ENCODE assay signal across 13 cellular contexts in the genomic region with DNA sequence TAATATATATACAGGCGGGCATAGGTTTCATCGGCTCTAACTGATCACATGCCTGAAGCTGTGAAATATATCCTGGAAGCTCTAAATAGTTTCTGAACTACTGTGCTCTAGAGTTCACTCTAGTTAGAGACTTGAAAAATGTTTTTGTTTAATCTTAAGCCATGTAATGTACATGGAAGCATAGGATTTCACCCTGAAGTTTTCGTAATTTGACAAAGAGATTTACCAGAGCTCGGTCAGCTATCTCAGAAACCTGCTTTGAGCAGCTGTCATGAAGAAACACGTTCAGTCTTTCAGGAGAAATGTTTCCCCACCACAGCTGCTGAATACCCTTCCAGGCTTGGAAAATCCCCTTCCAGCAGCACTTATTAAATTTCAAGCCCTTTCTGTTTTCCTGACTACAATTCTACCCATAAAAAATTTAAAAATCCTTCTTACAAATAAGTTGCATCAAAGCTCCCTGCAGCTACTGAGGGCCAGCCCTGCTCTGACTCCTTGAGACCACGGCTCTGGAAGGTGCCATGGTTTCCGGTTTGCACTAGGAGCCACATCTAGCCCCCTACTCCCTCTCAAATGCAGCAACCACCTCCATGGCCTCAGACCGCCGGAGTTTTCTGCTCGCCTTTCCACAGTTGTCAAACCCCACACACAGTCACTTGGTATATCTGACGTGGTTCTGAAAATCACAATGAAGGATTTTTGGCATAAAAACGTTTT. TPM values are rescaled to one million over a fixed set of nuclear protein-coding genes. Genes with fewer than 3 reads are reported as not detected.
DNase-seq lines count a peak whose midpoint lies in the region; ATAC-seq, FAIRE-seq and TF ChIP-seq lines count a peak whose summit lies in the region.
"Had no signal": no experiment of that assay in that cellular context is flagged by ENCODE, and none has a peak within 500 bp of the region (broad histone marks: within the 10 kb centered on the region; RNA-seq: fewer than 3 reads in every experiment).

No MANE protein-coding gene starts in this region.

- intact Hi-C loops in A673 (cut with micrococcal nuclease; ENCODE audit: unreplicated experiment): no loop called here
- intact Hi-C loops in naive thymus-derived CD4-positive, alpha-beta T cell (cut with micrococcal nuclease): loop anchor here (1.0 to 5.0 kb wide), 8 partner anchors 15 to 553 kb away; partner anchors contain the start of genes CAMKK2 (in 2 of the 2), MLEC (in 1 of the 2), P2RX4 (in 1 of the 2) and RNF34 (in 1 of the 2)

- POLR2A ChIA-PET in A673 (lab: Charles Lee; ENCODE audit: low non-redundant PET): no interaction called here
- POLR2A ChIA-PET in naive thymus-derived CD4-positive, alpha-beta T cell (lab: Charles Lee): interaction anchor here (0.6 to 3.2 kb wide), 14 partner anchors 8 to 280 kb away, joined by 3 to 49 read pairs (median 3); no protein-coding TSS in a partner anchor

- 0 out of 2 replicates have a peak overlapping the region, but pooled peaks have one; percentile 26 for H3K4me2 ChIP-seq in GM23338

- H3K27ac ChIP-seq in A673 (ENCODE audit: low read depth, low read length, poor library complexity, severe bottlenecking) (peak overlapping the region; percentile 19), GM23338 (ENCODE audit: low read depth) (no peak overlapping the region; the same call in 1 of the 2 replicates)
- peak overlapping the region; percentile 87 for H3K27ac ChIP-seq in naive thymus-derived CD4-positive, alpha-beta T cell (ENCODE audit: low read depth, low read length)

- no peaks in the 10 kb centered on the region for H3K27me3 ChIP-seq in A673 (replicated peaks; ENCODE audit: insufficient read depth, low read depth, low read length, poor library complexity)
- no peaks in the 10 kb centered on the region for H3K27me3 ChIP-seq in GM23338 (ENCODE audit: insufficient read depth)
- no peaks in the 10 kb centered on the region for H3K27me3 ChIP-seq in naive thymus-derived CD4-positive, alpha-beta T cell (ENCODE audit: control insufficient read depth in 2 of 2, insufficient read depth in 2 of 2, low read length in 2 of 2)
- H3K27me3 ChIP-seq: cardiac muscle cell, MG63 had no signal

- H4K20me1 ChIP-seq in GM23338 (replicated peaks; ENCODE audit: insufficient read depth): no peaks in the 10 kb centered on the region; the same call in 1 of the 2 replicates

- H3K36me3 Mint-ChIP-seq in GM23338 (ENCODE audit: low read depth): peaks cover 17% of the 10 kb centered on the region
- peaks cover 0 to 21% (median 8%) of the 10 kb centered on the region in 5 donors for H3K36me3 Mint-ChIP-seq in naive thymus-derived CD4-positive, alpha-beta T cell

- no peak for FAIRE-seq in H54 (lab: Jason Lieb, UNC)
- FAIRE-seq: GM18507, urothelium cell line had no signal

- ATAC-seq in GM23338 (no peak), HG03457 (IDR thresholded peaks at IDR 0.05; ENCODE audit: unreplicated experiment) (no peak)
- no peak for ATAC-seq in naive thymus-derived CD4-positive, alpha-beta T cell
- ATAC-seq: PC-3 had no signal

- H2AFZ ChIP-seq in GM23338: no peak overlapping the region

- no peaks in the 10 kb centered on the region for H3K9me3 Mint-ChIP-seq in GM23338
- peaks cover 0 to 3% (median 0%) of the 10 kb centered on the region in 11 donors for H3K9me3 Mint-ChIP-seq in naive thymus-derived CD4-positive, alpha-beta T cell

- peak overlapping the region; percentile 40; the same call in 1 of the 2 replicates for H3K27ac Mint-ChIP-seq in GM23338
- H3K27ac Mint-ChIP-seq in naive thymus-derived CD4-positive, alpha-beta T cell: peak overlapping the region; percentile 90 to 100 (median 99)

- H3K4me3 ChIP-seq in A673 (ENCODE audit: low read depth, low read length, poor library complexity, severe bottlenecking) (no peak overlapping the region), GM23338 (no peak overlapping the region)
- peak overlapping the region; percentile 71 for H3K4me3 ChIP-seq in naive thymus-derived CD4-positive, alpha-beta T cell (ENCODE audit: low read length)
- H3K4me3 ChIP-seq: cardiac muscle cell, MG63 had no signal

- H3K4me1 ChIP-seq in A673 (ENCODE audit: insufficient read depth, low read length, poor library complexity, severe bottlenecking): no peaks in the 10 kb centered on the region
- H3K4me1 ChIP-seq in GM23338 (ENCODE audit: insufficient read depth): peaks cover 17% of the 10 kb centered on the region; the same call in 1 of the 2 replicates
- H3K4me1 ChIP-seq in naive thymus-derived CD4-positive, alpha-beta T cell (ENCODE audit: control insufficient read depth in 2 of 2, insufficient read depth in 2 of 2, low read length in 2 of 2): peaks cover 30 to 44% of the 10 kb centered on the region in 2 donors

- H3K36me3 ChIP-seq in A673 (ENCODE audit: insufficient read depth, low read length, poor library complexity, severe bottlenecking) (peaks cover 7% of the 10 kb centered on the region), GM23338 (ENCODE audit: insufficient read depth) (no peaks in the 10 kb centered on the region)
- peaks cover 0 to 21% (median 0%) of the 10 kb centered on the region in 3 experiments for H3K36me3 ChIP-seq in naive thymus-derived CD4-positive, alpha-beta T cell (ENCODE audit: control insufficient read depth in 2 of 3, insufficient read depth in 3 of 3, low read length in 3 of 3)

- H3K4me3 Mint-ChIP-seq in GM23338: no peak overlapping the region
- peak overlapping the region; percentile 81 to 94 (median 88) for H3K4me3 Mint-ChIP-seq in naive thymus-derived CD4-positive, alpha-beta T cell

- H3K9me2 ChIP-seq in GM23338 (ENCODE audit: insufficient read depth): no peaks in the 10 kb centered on the region; the same call in 1 of the 2 replicates

- TF ChIP-seq CTCF in A673 (conservative IDR thresholded peaks at IDR 0.05; ENCODE audit: low read depth, low read length) (no peak), GM23338 (conservative IDR thresholded peaks at IDR 0.05; ENCODE audit: low read depth in 2 of 2) (no peak)

- no peaks in the 10 kb centered on the region for H3K79me2 ChIP-seq in GM23338 (replicated peaks; ENCODE audit: insufficient read depth)

- DNase-seq in A673 (ENCODE audit: low spot score) (no peak), GM23338 (ENCODE audit: low spot score) (no peak), amniotic epithelial cell (ENCODE audit: low read depth) (peak; percentile 79), NCI-H1436 treated with DMSO at 0.1 percent for 48 hours (lab: John Stamatoyannopoulos, UW) (no peak), H54 (ENCODE audit: insufficient read length, low spot score) (no peak), HuH-7.5 (ENCODE audit: low spot score) (no peak)
- peak in 3 of 9 donors; percentile 18 to 30 (median 26) for DNase-seq in naive thymus-derived CD4-positive, alpha-beta T cell
- DNase-seq: MG63, PC-3 had no signal

- peaks cover 12% of the 10 kb centered on the region for H3K27me3 Mint-ChIP-seq in GM23338 (ENCODE audit: insufficient read depth, low read depth, poor library complexity)
- no peaks in the 10 kb centered on the region for H3K27me3 Mint-ChIP-seq in naive thymus-derived CD4-positive, alpha-beta T cell

- TF ChIP-seq POLR2A in H54 (IDR thresholded peaks at IDR 0.05; ENCODE audit: low read depth, low read length): no peak

- H3K9me3 ChIP-seq in A673 (ENCODE audit: low read depth, low read length, poor library complexity, severe bottlenecking): no peaks in the 10 kb centered on the region
- no peaks in the 10 kb centered on the region for H3K9me3 ChIP-seq in naive thymus-derived CD4-positive, alpha-beta T cell (ENCODE audit: control insufficient read depth in 2 of 3, low read length in 3 of 3)
- H3K9me3 ChIP-seq: MG63 had no signal

- no peaks in the 10 kb centered on the region for H3F3A ChIP-seq in GM23338 (replicated peaks; ENCODE audit: low read depth)

- peaks cover 41% of the 10 kb centered on the region for H3K4me1 Mint-ChIP-seq in GM23338
- H3K4me1 Mint-ChIP-seq in naive thymus-derived CD4-positive, alpha-beta T cell: peaks cover 26 to 57% (median 47%) of the 10 kb centered on the region in 7 donors

- TSS peak; percentile 35 for BruUV-seq in A673 (replicated peaks; lab: Mats Ljungman, UMichigan)

- CTCF ChIA-PET in A673 (lab: Charles Lee): interaction anchor here (0.5 kb wide), 1 partner anchor 313 kb away, joined by 5 read pairs; no protein-coding TSS in a partner anchor
- CTCF ChIA-PET in naive thymus-derived CD4-positive, alpha-beta T cell (lab: Charles Lee): interaction anchor here (0.7 to 3.3 kb wide), 5 partner anchors 9 to 133 kb away, joined by 3 to 22 read pairs (median 4); no protein-coding TSS in a partner anchor

TF ChIP-seq in GM23338, 12 proteins besides CTCF, POLR2A, EP300 and RAD21 (continues in another document):
- TF ChIP-seq POLR2AphosphoS5 (IDR thresholded peaks at IDR 0.05; ENCODE audit: low read depth) (no peak), EZH2phosphoT487 (IDR thresholded peaks at IDR 0.05; ENCODE audit: unreplicated experiment) (no peak), ZNF114 (CRISPR knock-in tag; IDR thresholded peaks at IDR 0.05) (no peak)

RNA-seq across cellular contexts. Expression of gene P2RX4, which starts 29.9 kb away (rescaled TPM):
- total RNA-seq in A673 (2021): 7.6 and 9.9 TPM in 2 replicates
- total RNA-seq in GM23338 (2014; rRNA removed; shearing (Covaris generic)): 18.9 and 19.5 TPM in 2 replicates
- polyA plus RNA-seq in GM23338 (2016; fragmentation: Nextera tagmentation; extraction: Ambion mirVana): 5.6 and 5.9 TPM in 2 replicates
- total RNA-seq in naive thymus-derived CD4-positive, alpha-beta T cell: 10 to 100 TPM; 34.1 to 56.9 (median 40.5) TPM
- polyA plus RNA-seq in naive thymus-derived CD4-positive, alpha-beta T cell: 10 to 100 TPM; 42.0 to 42.9 TPM

RNA-seq across cellular contexts. Expression of gene CAMKK2, which starts 56.6 kb away (rescaled TPM):
- total RNA-seq in A673 (2021): 33.0 and 41.6 TPM in 2 replicates
- 18.5 and 26.4 TPM in 2 replicates for total RNA-seq in GM23338 (2014; rRNA removed; shearing (Covaris generic))
- 9.5 and 10.3 TPM in 2 replicates for polyA plus RNA-seq in GM23338 (2016; fragmentation: Nextera tagmentation; extraction: Ambion mirVana)
- total RNA-seq in naive thymus-derived CD4-positive, alpha-beta T cell: 10 to 100 TPM; 15.5 to 38.7 (median 18.1) TPM
- 10 to 100 TPM; 13.9 to 14.6 TPM for polyA plus RNA-seq in naive thymus-derived CD4-positive, alpha-beta T cell
